ENCODE assay signal across 13 cellular contexts in genomic region chr19:20278342-20278741, GRCh38.
DNase-seq lines count a peak whose midpoint lies in the region; ATAC-seq and TF ChIP-seq lines count a peak whose summit lies in the region.
"Had no signal": no experiment of that assay in that cellular context is flagged by ENCODE, and none has a peak within 500 bp of the region (broad histone marks: within the 10 kb centered on the region; RNA-seq: fewer than 3 reads in every experiment).

No MANE protein-coding gene starts in this region.

- H3K4me3 Mint-ChIP-seq in H9 (no peak overlapping the region), WTC11 (no peak overlapping the region)
- H3K4me3 Mint-ChIP-seq in activated T-helper 1 cell treated with anti-CD3 and anti-CD28 coated beads, Interleukin-12 subunit alpha, Interleukin-12 subunit beta, Interleukin-2, Interleukin-4 antibody, amounts not matched to agents 30 ng/mL and 10 ng/mL and 1 ng/mL, durations not matched to agents 14 hours and 24 hours and 36 hours = no peak overlapping the region
- H3K4me3 Mint-ChIP-seq: T-cell had no signal

- H2BK20ac ChIP-seq in H9 (ENCODE audit: low read depth, low read length, poor library complexity, severe bottlenecking) = no peak overlapping the region

- H3K9me3 ChIP-seq in H9 (ENCODE audit: control insufficient read depth, low read depth, low read length) (no peaks in the 10 kb centered on the region), hepatocyte (ENCODE audit: low read depth) (no peaks in the 10 kb centered on the region), transverse colon (no peaks in the 10 kb centered on the region)
- H3K9me3 ChIP-seq: pancreas had no signal

- ATAC-seq in WTC11 = peak; percentile 73
- no peak for ATAC-seq in activated naive CD4-positive, alpha-beta T cell treated with anti-CD3 and anti-CD28 coated beads, Interleukin-2, amount 50 U/mL, for 72 hours
- ATAC-seq: K562, left lobe of liver, pancreas, T-cell had no signal

- H3K4me1 ChIP-seq in H9 (ENCODE audit: insufficient read depth, low read length) (no peaks in the 10 kb centered on the region), hepatocyte (ENCODE audit: insufficient read depth) (peaks cover 3% of the 10 kb centered on the region), transverse colon (peaks cover 0 to 3% (median 0%) of the 10 kb centered on the region in 4 donors)
- H3K4me1 ChIP-seq: pancreas had no signal

- no peaks in the 10 kb centered on the region for H3K36me3 ChIP-seq in hepatocyte (replicated peaks; ENCODE audit: insufficient read depth, low read depth)
- H3K36me3 ChIP-seq in transverse colon = no peaks in the 10 kb centered on the region
- H3K36me3 ChIP-seq: pancreas had no signal

- no peak overlapping the region for H3K4me2 ChIP-seq in H9 (ENCODE audit: insufficient read depth, insufficient read length, low read length)
- no peak overlapping the region for H3K4me2 ChIP-seq in hepatocyte

- POLR2A ChIA-PET in WTC11 (lab: Charles Lee) (no interaction called here), HEK293T (lab: Yijun Ruan, JAX) (no interaction called here)

- no peak overlapping the region for H3K14ac ChIP-seq in H9 (ENCODE audit: insufficient read depth, low read length)

- no peak for TF ChIP-seq EP300 in transverse colon (IDR thresholded peaks at IDR 0.05; ENCODE audit: low read depth)

- no CpG with 5 or more reads among the region's 7 CpGs for WGBS in H9 (ENCODE audit: extremely low coverage, insufficient read length, low lambda C conversion rate)
- 69% methylated on average over 7 of the region's 7 CpGs for WGBS in hepatocyte (ENCODE audit: low lambda C conversion rate, missing lambda C conversion rate)
- WGBS in transverse colon (ENCODE audit: low coverage in 1 of 2), 2 donors = 45 to 46% methylated on average over 6 to 7 of the region's 7 CpGs

- H3K9me2 ChIP-seq in hepatocyte (replicated peaks; ENCODE audit: insufficient read depth) = no peaks in the 10 kb centered on the region

- no peak overlapping the region for H2BK5ac ChIP-seq in H9 (ENCODE audit: insufficient read length, low read length)

- CTCF ChIA-PET in WTC11 (lab: Charles Lee) = no interaction called here
- CTCF ChIA-PET in HEK293T (lab: Yijun Ruan, JAX) = no interaction called here

- H2AK5ac ChIP-seq in H9 (ENCODE audit: insufficient read length, low read length) = no peak overlapping the region

- no peak overlapping the region for H3K18ac ChIP-seq in H9 (ENCODE audit: insufficient read length, low read depth, low read length)

- H3K23ac ChIP-seq in H9 (ENCODE audit: insufficient read length, low read depth, low read length) = no peak overlapping the region

- intact Hi-C loops in transverse colon (cut with DNase I; ENCODE audit: low total_unique reads) = loop anchor here (10.0 kb wide), 1 partner anchor 284 kb away; no protein-coding TSS in a partner anchor
- intact Hi-C loops in activated T-helper 1 cell treated with anti-CD3 and anti-CD28 coated beads, Interleukin-12 subunit alpha, Interleukin-12 subunit beta, Interleukin-2, Interleukin-4 antibody, amounts not matched to agents 30 ng/mL and 10 ng/mL and 1 ng/mL, durations not matched to agents 14 hours and 24 hours and 36 hours (cut with micrococcal nuclease) = no loop called here

- no peaks in the 10 kb centered on the region for H3K23me2 ChIP-seq in H9 (ENCODE audit: insufficient read length, low read depth, low read length, poor library complexity, severe bottlenecking)

- no peak overlapping the region for H3T11ph ChIP-seq in H9 (ENCODE audit: low read length)

- no peak overlapping the region for H3K9ac ChIP-seq in H9 (ENCODE audit: extremely low read depth, insufficient read length, low read length)

- TF ChIP-seq POLR2A in transverse colon (IDR thresholded peaks at IDR 0.05) = no peak

- no peak overlapping the region; a peak in 1 of 7 replicates for H3K27ac Mint-ChIP-seq in H9
- no peak overlapping the region for H3K27ac Mint-ChIP-seq in WTC11
- no peak overlapping the region for H3K27ac Mint-ChIP-seq in activated T-helper 1 cell treated with anti-CD3 and anti-CD28 coated beads, Interleukin-12 subunit alpha, Interleukin-12 subunit beta, Interleukin-2, Interleukin-4 antibody, amounts not matched to agents 30 ng/mL and 10 ng/mL and 1 ng/mL, durations not matched to agents 14 hours and 24 hours and 36 hours
- no peak overlapping the region for H3K27ac Mint-ChIP-seq in activated naive CD4-positive, alpha-beta T cell treated with anti-CD3 and anti-CD28 coated beads, Interleukin-2, amount 50 U/mL, for 72 hours
- H3K27ac Mint-ChIP-seq: T-cell had no signal

- TF ChIP-seq CTCF in H9 (conservative IDR thresholded peaks at IDR 0.05) (peak; percentile 64), WTC11 (IDR thresholded peaks at IDR 0.05) (peak; percentile 55), hepatocyte (IDR thresholded peaks at IDR 0.05; ENCODE audit: poor library complexity) (peak; percentile 42), transverse colon (IDR thresholded peaks at IDR 0.05) (peak in 3 of 5 experiments; percentile 33 to 57 (median 48))

- no peak overlapping the region for H3K4ac ChIP-seq in H9 (ENCODE audit: low read depth, low read length)

- no peak overlapping the region for H2BK15ac ChIP-seq in H9 (ENCODE audit: low read depth, low read length)

- no peak overlapping the region for H4K8ac ChIP-seq in H9 (replicated peaks; ENCODE audit: insufficient read length, low read depth, low read length)

- no peak overlapping the region for H2AFZ ChIP-seq in H9 (ENCODE audit: low read length)
- no peak overlapping the region for H2AFZ ChIP-seq in hepatocyte

- in situ Hi-C loops in transverse colon (cut with MboI; ENCODE audit: low pct_ligation_motif_present in 1 of 4, low pct_unique_long_range_greater_than_20kb in 1 of 4, low sequenced_read_pairs in 3 of 4) = loop anchor here in 1 of 4 donors (25.0 kb wide), 1 partner anchor 741 kb away; the partner anchor contains the start of genes CILP2 and YJEFN3

- H3K79me2 ChIP-seq in H9 (ENCODE audit: insufficient read depth, low read length) = no peaks in the 10 kb centered on the region
- H3K79me2 ChIP-seq in hepatocyte = no peaks in the 10 kb centered on the region

- H3K9me3 Mint-ChIP-seq in H9 (peaks cover 0 to 6% of the 10 kb centered on the region in 2 experiments; a peak in 2 of 5 replicates), WTC11 (peaks cover 8% of the 10 kb centered on the region)
- peaks cover 63% of the 10 kb centered on the region for H3K9me3 Mint-ChIP-seq in activated T-helper 1 cell treated with anti-CD3 and anti-CD28 coated beads, Interleukin-12 subunit alpha, Interleukin-12 subunit beta, Interleukin-2, Interleukin-4 antibody, amounts not matched to agents 30 ng/mL and 10 ng/mL and 1 ng/mL, durations not matched to agents 14 hours and 24 hours and 36 hours
- no peaks in the 10 kb centered on the region for H3K9me3 Mint-ChIP-seq in activated naive CD4-positive, alpha-beta T cell treated with anti-CD3 and anti-CD28 coated beads, Interleukin-2, amount 50 U/mL, for 72 hours
- H3K9me3 Mint-ChIP-seq: T-cell had no signal

- no peak overlapping the region for H4K5ac ChIP-seq in H9 (ENCODE audit: insufficient read length, low read depth, low read length)

- no peak overlapping the region for H2BK120ac ChIP-seq in H9 (ENCODE audit: low read depth, low read length, poor library complexity, severe bottlenecking)

- H3K27me3 Mint-ChIP-seq in H9 (ENCODE audit: low read depth) (no peaks in the 10 kb centered on the region), WTC11 (ENCODE audit: low read depth) (no peaks in the 10 kb centered on the region; the same call in 1 of the 2 replicates)
- H3K27me3 Mint-ChIP-seq in activated T-helper 1 cell treated with anti-CD3 and anti-CD28 coated beads, Interleukin-12 subunit alpha, Interleukin-12 subunit beta, Interleukin-2, Interleukin-4 antibody, amounts not matched to agents 30 ng/mL and 10 ng/mL and 1 ng/mL, durations not matched to agents 14 hours and 24 hours and 36 hours (ENCODE audit: insufficient read depth) = no peaks in the 10 kb centered on the region

- no peaks in the 10 kb centered on the region for H3K36me3 Mint-ChIP-seq in H9 (ENCODE audit: insufficient read depth in 1 of 3, low read depth in 3 of 3)
- H3K36me3 Mint-ChIP-seq in WTC11 = no peaks in the 10 kb centered on the region; the same call in 1 of the 2 replicates
- H3K36me3 Mint-ChIP-seq in activated T-helper 1 cell treated with anti-CD3 and anti-CD28 coated beads, Interleukin-12 subunit alpha, Interleukin-12 subunit beta, Interleukin-2, Interleukin-4 antibody, amounts not matched to agents 30 ng/mL and 10 ng/mL and 1 ng/mL, durations not matched to agents 14 hours and 24 hours and 36 hours (ENCODE audit: low read depth) = no peaks in the 10 kb centered on the region
- no peaks in the 10 kb centered on the region for H3K36me3 Mint-ChIP-seq in activated naive CD4-positive, alpha-beta T cell treated with anti-CD3 and anti-CD28 coated beads, Interleukin-2, amount 50 U/mL, for 72 hours
- H3K36me3 Mint-ChIP-seq: T-cell had no signal

- H4K91ac ChIP-seq in H9 (ENCODE audit: insufficient read length, low read depth, low read length) = no peak overlapping the region

- no peaks in the 10 kb centered on the region for H3K27me3 ChIP-seq in H9 (ENCODE audit: insufficient read depth, low read length)
- H3K27me3 ChIP-seq in hepatocyte = no peaks in the 10 kb centered on the region
- H3K27me3 ChIP-seq in transverse colon = no peaks in the 10 kb centered on the region
- H3K27me3 ChIP-seq: pancreas had no signal

- peaks cover 14 to 24% of the 10 kb centered on the region in 2 experiments for H3K4me1 Mint-ChIP-seq in H9
- H3K4me1 Mint-ChIP-seq in WTC11 = peaks cover 41% of the 10 kb centered on the region
- no peaks in the 10 kb centered on the region for H3K4me1 Mint-ChIP-seq in activated T-helper 1 cell treated with anti-CD3 and anti-CD28 coated beads, Interleukin-12 subunit alpha, Interleukin-12 subunit beta, Interleukin-2, Interleukin-4 antibody, amounts not matched to agents 30 ng/mL and 10 ng/mL and 1 ng/mL, durations not matched to agents 14 hours and 24 hours and 36 hours (ENCODE audit: low read depth)
- H3K4me1 Mint-ChIP-seq: T-cell had no signal

- peak; percentile 53 for DNase-seq in H9
- no peak for DNase-seq in WTC11 (ENCODE audit: low spot score)
- peak; percentile 39 for DNase-seq in hepatocyte (ENCODE audit: low spot score)
- peak; percentile 12 for DNase-seq in transverse colon
- no peak for DNase-seq in activated T-helper 1 cell treated with anti-CD3 and anti-CD28 coated beads, Interleukin-12 subunit alpha, Interleukin-12 subunit beta, Interleukin-2, Interleukin-4 antibody, amounts not matched to agents 30 ng/mL and 10 ng/mL and 1 ng/mL, durations not matched to agents 14 hours and 24 hours and 36 hours (ENCODE audit: low spot score)
- DNase-seq in HEK293T (ENCODE audit: extremely low spot score) = no peak
- no peak for DNase-seq in activated naive CD4-positive, alpha-beta T cell treated with anti-CD3 and anti-CD28 coated beads, Interleukin-2, amount 50 U/mL, for 72 hours (ENCODE audit: low spot score in 2 of 2)
- DNase-seq: NCI-H524; pancreas; stimulated activated CD4-positive, alpha-beta T cell treated with anti-CD3 and anti-CD28 coated beads, Interleukin-4, amount 100 ng/mL, for 4 hours had no signal

- H2BK12ac ChIP-seq in H9 (ENCODE audit: insufficient read length, low read depth, low read length) = no peak overlapping the region

- no peak overlapping the region for H3K56ac ChIP-seq in H9 (ENCODE audit: insufficient read length, low read depth, low read length)

- no peaks in the 10 kb centered on the region for H3K79me1 ChIP-seq in H9 (ENCODE audit: insufficient read depth, low read depth, low read length, poor library complexity, severe bottlenecking)

- H3K27ac ChIP-seq in H9 (ENCODE audit: insufficient read length, low read depth, low read length) = no peak overlapping the region
- H3K27ac ChIP-seq in hepatocyte = no peak overlapping the region
- H3K27ac ChIP-seq in transverse colon = no peak overlapping the region
- H3K27ac ChIP-seq: pancreas had no signal

- no peak overlapping the region for H3K4me3 ChIP-seq in hepatocyte
- no peak overlapping the region for H3K4me3 ChIP-seq in transverse colon
- H3K4me3 ChIP-seq: K562, pancreas had no signal

- H4K20me1 ChIP-seq in H9 (ENCODE audit: control insufficient read depth, insufficient read depth, insufficient read length) (no peaks in the 10 kb centered on the region), hepatocyte (ENCODE audit: insufficient read depth, poor library complexity, severe bottlenecking) (no peaks in the 10 kb centered on the region)

Comparison
In these comparisons a context has a peak if more than half of its experiments do, and no peak if none do; other contexts are left out.
1. DNase-seq: peak in H9 (single experiment), hepatocyte (single experiment) and transverse colon (single experiment); none in WTC11 (single experiment), activated T-helper 1 cell treated with anti-CD3 and anti-CD28 coated beads, Interleukin-12 subunit alpha, Interleukin-12 subunit beta, Interleukin-2, Interleukin-4 antibody, amounts not matched to agents 30 ng/mL and 10 ng/mL and 1 ng/mL, durations not matched to agents 14 hours and 24 hours and 36 hours (single experiment), HEK293T (single experiment) and activated naive CD4-positive, alpha-beta T cell treated with anti-CD3 and anti-CD28 coated beads, Interleukin-2, amount 50 U/mL, for 72 hours (0 of 2).
2. Peak in every context shown above with its lines, with median percentiles within 50 percentile points of each other: CTCF ChIP-seq.